ENCODE assay signal across 8 cellular contexts in genomic region chr11:20127671-20128527, GRCh38. TPM values are rescaled to one million over a fixed set of nuclear protein-coding genes. Genes with fewer than 3 reads are reported as not detected.
DNase-seq lines count a peak whose midpoint lies in the region; ATAC-seq and TF ChIP-seq lines count a peak whose summit lies in the region.

No MANE protein-coding gene starts in this region.

- H3K9me3 Mint-ChIP-seq in CD14-positive monocyte = peaks cover 0 to 8% (median 0%) of the 10 kb centered on the region in 7 donors
- no peaks in the 10 kb centered on the region for H3K9me3 Mint-ChIP-seq in activated T-cell treated with anti-CD3 and anti-CD28 coated beads, Interleukin-2, amount 50 U/mL, for 72 hours

- H3K27ac ChIP-seq in thoracic aorta = peak overlapping the region in 1 of 2 donors; percentile 1

- no peak overlapping the region for H3K4me3 Mint-ChIP-seq in CD14-positive monocyte
- no peak overlapping the region for H3K4me3 Mint-ChIP-seq in activated T-cell treated with anti-CD3 and anti-CD28 coated beads, Interleukin-2, amount 50 U/mL, for 72 hours

- no peaks in the 10 kb centered on the region for H3K36me3 Mint-ChIP-seq in CD14-positive monocyte
- no peaks in the 10 kb centered on the region for H3K36me3 Mint-ChIP-seq in activated T-cell treated with anti-CD3 and anti-CD28 coated beads, Interleukin-2, amount 50 U/mL, for 72 hours (ENCODE audit: insufficient read depth in 2 of 2)

- H3K4me3 ChIP-seq in Jurkat, Clone E6-1 (ENCODE audit: low read length) = no peak overlapping the region
- H3K4me3 ChIP-seq in fibroblast of pulmonary artery (replicated peaks; ENCODE audit: low read depth, low read length) = no peak overlapping the region
- no peak overlapping the region for H3K4me3 ChIP-seq in thoracic aorta

- TF ChIP-seq CTCF in CD14-positive monocyte (IDR thresholded peaks at IDR 0.05) (peak; percentile 84), fibroblast of pulmonary artery (IDR thresholded peaks at IDR 0.05; ENCODE audit: low read length, missing control alignments) (peak; percentile 80), thoracic aorta (IDR thresholded peaks at IDR 0.05) (peak; percentile 87)

- no peak overlapping the region for H3K27ac Mint-ChIP-seq in CD14-positive monocyte
- H3K27ac Mint-ChIP-seq in activated T-cell treated with anti-CD3 and anti-CD28 coated beads, Interleukin-2, amount 50 U/mL, for 72 hours = no peak overlapping the region

- DNase-seq in CD14-positive monocyte (ENCODE audit: low spot score) (peak; percentile 57), RKO (ENCODE audit: low spot score) (peak; percentile 64), fibroblast of pulmonary artery (ENCODE audit: low read depth) (peak; percentile 81), occipital lobe (lab: John Stamatoyannopoulos, UW) (peak; percentile 53), thoracic aorta (ENCODE audit: low spot score) (no peak)
- DNase-seq in Jurkat, Clone E6-1 (ENCODE audit: low read depth, low spot score) = peak; percentile 45
- DNase-seq in activated T-cell treated with anti-CD3 and anti-CD28 coated beads, Interleukin-2, amount 50 U/mL, for 72 hours = peak; percentile 78 to 81

- peaks cover 12% of the 10 kb centered on the region for H3K4me1 Mint-ChIP-seq in CD14-positive monocyte
- peaks cover 14% of the 10 kb centered on the region for H3K4me1 Mint-ChIP-seq in activated T-cell treated with anti-CD3 and anti-CD28 coated beads, Interleukin-2, amount 50 U/mL, for 72 hours (ENCODE audit: low read depth)

- no peaks in the 10 kb centered on the region for H3K27me3 ChIP-seq in thoracic aorta (replicated peaks; ENCODE audit: insufficient read depth)

- H3K9me3 ChIP-seq in thoracic aorta = no peaks in the 10 kb centered on the region

- H3K36me3 ChIP-seq in thoracic aorta = no peaks in the 10 kb centered on the region

- H3K4me1 ChIP-seq in thoracic aorta (ENCODE audit: control insufficient read depth in 1 of 2, low read depth in 2 of 2) = peaks cover 0 to 9% of the 10 kb centered on the region in 2 donors

- intact Hi-C loops in CD14-positive monocyte (cut with micrococcal nuclease) = no loop called here

- ATAC-seq in GM19452 (IDR thresholded peaks at IDR 0.05; ENCODE audit: unreplicated experiment) = peak; percentile 65
- peak; percentile 81 to 83 for ATAC-seq in activated T-cell treated with anti-CD3 and anti-CD28 coated beads, Interleukin-2, amount 50 U/mL, for 72 hours (replicated peaks in 1 of 2)
- ATAC-seq in thoracic aorta (ENCODE audit: insufficient number of reproducible peaks, low FRiP score, low read depth) = no peak

- peaks cover 22 to 25% (median 25%) of the 10 kb centered on the region in 3 donors for H3K27me3 Mint-ChIP-seq in CD14-positive monocyte (ENCODE audit: low read depth in 3 of 3)
- H3K27me3 Mint-ChIP-seq in activated T-cell treated with anti-CD3 and anti-CD28 coated beads, Interleukin-2, amount 50 U/mL, for 72 hours (ENCODE audit: low read depth) = peaks cover 15% of the 10 kb centered on the region

RNA-seq across cellular contexts. Expression of gene DBX1, which starts 32.4 kb away (rescaled TPM):
- not detected for polyA plus RNA-seq in CD14-positive monocyte
- polyA plus RNA-seq in Jurkat, Clone E6-1 (2012; ENCODE audit: insufficient read depth, insufficient read length) = not detected
- not detected for total RNA-seq in activated T-cell treated with anti-CD3 and anti-CD28 coated beads, Interleukin-2, amount 50 U/mL, for 72 hours
- total RNA-seq in occipital lobe (not detected), thoracic aorta (not detected)
